Comparison of ENCODE assay signal across 1 cellular context in genomic region chr12:98490491-98491453, GRCh38.
TF ChIP-seq lines count a peak whose summit lies in the region.

No MANE protein-coding gene starts in this region.

TF ChIP-seq in K562, 482 proteins besides CTCF, POLR2A, EP300 and RAD21 (continued from another document):
- TF ChIP-seq JUND (IDR thresholded peaks at IDR 0.05; ENCODE audit: borderline replicate concordance, low read depth, low read length): 0 out of 2 replicates have a peak, but pooled peaks have one; percentile 11
- no peak; the same call in 2 of the 3 replicates for TF ChIP-seq JUND (tag; IDR thresholded peaks at IDR 0.05; ENCODE audit: borderline replicate concordance, low read depth, low read length)
- 0 out of 2 replicates have a peak, but pooled peaks have one; percentile 20 for TF ChIP-seq ZBTB40 (IDR thresholded peaks at IDR 0.05)
- TF ChIP-seq ZBTB40 (CRISPR knock-in tag; IDR thresholded peaks at IDR 0.05): no peak
- TF ChIP-seq IRF2 (CRISPR knock-in tag; IDR thresholded peaks at IDR 0.05): no peak
- TF ChIP-seq YY1 (IDR thresholded peaks at IDR 0.05; ENCODE audit: borderline replicate concordance in 1 of 3, control insufficient read depth in 1 of 3, extremely low read depth in 1 of 3, insufficient read depth in 3 of 3, insufficient read length in 1 of 3, insufficient replicate concordance in 2 of 3, low read depth in 1 of 3, low read length in 2 of 3): peak in 2 of 3 experiments; percentile 61 to 77
- TF ChIP-seq NR2C2 (CRISPR knock-in tag; IDR thresholded peaks at IDR 0.05): no peak
- TF ChIP-seq NR2C2 (tag; IDR thresholded peaks at IDR 0.05): 0 out of 2 replicates have a peak, but pooled peaks have one; percentile 15
- peak; percentile 46; the same call in 1 of the 2 replicates for TF ChIP-seq ATF7 (IDR thresholded peaks at IDR 0.05)
- TF ChIP-seq ARID3A (IDR thresholded peaks at IDR 0.05; ENCODE audit: borderline replicate concordance, low read depth, low read length): 0 out of 2 replicates have a peak, but pooled peaks have one; percentile 27
- TF ChIP-seq ZNF766 (CRISPR knock-in tag; conservative IDR thresholded peaks at IDR 0.05): 0 out of 2 replicates have a peak, but pooled peaks have one; percentile 26
- peak; percentile 82; the same call in 1 of the 2 replicates for TF ChIP-seq XRCC5 (IDR thresholded peaks at IDR 0.05; ENCODE audit: low read depth, low read length)
- peak in 1 of 2 experiments; percentile 30; a peak in 1 of 4 replicates for TF ChIP-seq TRIM24 (IDR thresholded peaks at IDR 0.05)
- peak; percentile 53 for TF ChIP-seq DEAF1 (CRISPR knock-in tag; IDR thresholded peaks at IDR 0.05)
- peak; percentile 98 for TF ChIP-seq FOXM1 (IDR thresholded peaks at IDR 0.05; ENCODE audit: low read depth)
- peak; percentile 70; the same call in 1 of the 2 replicates for TF ChIP-seq FOXM1 (CRISPR knock-in tag; IDR thresholded peaks at IDR 0.05; ENCODE audit: low read depth)
- no peak for TF ChIP-seq GTF2A2 (tag; IDR thresholded peaks at IDR 0.05)
- TF ChIP-seq KDM1A (IDR thresholded peaks at IDR 0.05): peak in 1 of 2 experiments; percentile 37; a peak in 1 of 4 replicates
- peak; percentile 72 for TF ChIP-seq ELF1 (tag; IDR thresholded peaks at IDR 0.05)
- TF ChIP-seq GATA2 (CRISPR knock-in tag; IDR thresholded peaks at IDR 0.05): no peak
- TF ChIP-seq ZNF175 (CRISPR knock-in tag; IDR thresholded peaks at IDR 0.05; ENCODE audit: low read depth): 0 out of 2 replicates have a peak, but pooled peaks have one; percentile 34
- no peak for TF ChIP-seq KDM4B (IDR thresholded peaks at IDR 0.05; ENCODE audit: borderline replicate concordance in 2 of 2, low read depth in 1 of 2)
- peak in 1 of 2 experiments; percentile 68; a peak in 1 of 4 replicates for TF ChIP-seq RCOR1 (IDR thresholded peaks at IDR 0.05; ENCODE audit: borderline replicate concordance in 1 of 2, low read depth in 2 of 2, low read length in 2 of 2)
- no peak for TF ChIP-seq TRIM25 (IDR thresholded peaks at IDR 0.05; ENCODE audit: borderline replicate concordance)
- peak; percentile 82 for TF ChIP-seq MYBL2 (IDR thresholded peaks at IDR 0.05; ENCODE audit: low read depth)
- no peak for TF ChIP-seq MYBL2 (CRISPR knock-in tag; IDR thresholded peaks at IDR 0.05; ENCODE audit: borderline replicate concordance)
- TF ChIP-seq NBN (IDR thresholded peaks at IDR 0.05; ENCODE audit: low read depth): peak; percentile 49; the same call in 1 of the 2 replicates
